In genomic region chr18:67715567-67715966, GRCh38 we compare ENCODE assay signal across 21 cellular contexts.
DNase-seq lines count a peak whose midpoint lies in the region; ATAC-seq, FAIRE-seq and TF ChIP-seq lines count a peak whose summit lies in the region.
"Had no signal": no experiment of that assay in that cellular context is flagged by ENCODE, and none has a peak within 500 bp of the region (broad histone marks: within the 10 kb centered on the region; RNA-seq: fewer than 3 reads in every experiment).

No MANE protein-coding gene starts in this region.

- H4K8ac ChIP-seq in IMR-90 (ENCODE audit: low read depth in 2 of 2, low read length in 2 of 2) = no peak overlapping the region

- H2AFZ ChIP-seq in IMR-90 (replicated peaks; ENCODE audit: low read length, poor library complexity) = no peak overlapping the region

- dilution Hi-C loops in IMR-90 (cut with HindIII; ENCODE audit: low sequenced_read_pairs, unreplicated experiment) = no loop called here

- no peak for TF ChIP-seq POLR2A in IMR-90 (IDR thresholded peaks at IDR 0.05; ENCODE audit: low read depth, low read length)

- no peak overlapping the region for H2AK5ac ChIP-seq in IMR-90 (ENCODE audit: low read depth, low read length)

- H2AK9ac ChIP-seq in IMR-90 (replicated peaks; ENCODE audit: low read depth, low read length, poor library complexity) = no peak overlapping the region

- H2BK5ac ChIP-seq in IMR-90 (ENCODE audit: low read depth, low read length, poor library complexity, severe bottlenecking) = no peak overlapping the region

- no peak overlapping the region for H3K18ac ChIP-seq in IMR-90 (ENCODE audit: low read depth, low read length)

- no peak overlapping the region for H3K56ac ChIP-seq in IMR-90 (ENCODE audit: extremely low read depth, insufficient read depth, low read length)

- H3K4me1 ChIP-seq in IMR-90 (ENCODE audit: control insufficient read depth, insufficient read depth, low read length) = no peaks in the 10 kb centered on the region
- no peaks in the 10 kb centered on the region for H3K4me1 ChIP-seq in Caco-2
- H3K4me1 ChIP-seq: BLaER1 treated with 17β-estradiol and CSF1 and Interleukin-3, amounts not matched to agents 10 nM and 100 nM had no signal

- no peak overlapping the region for H3K27ac ChIP-seq in IMR-90 (ENCODE audit: insufficient read depth, low read length)
- H3K27ac ChIP-seq: BLaER1 treated with 17β-estradiol and CSF1 and Interleukin-3, amounts not matched to agents 10 nM and 100 nM had no signal

- no peak overlapping the region for H3K27ac Mint-ChIP-seq in Caco-2 (ENCODE audit: unreplicated experiment)
- H3K27ac Mint-ChIP-seq: B cell; CD14-positive monocyte; CD4-positive, alpha-beta T cell; CD8-positive, alpha-beta memory T cell had no signal

- no peaks in the 10 kb centered on the region for H3K9me1 ChIP-seq in IMR-90 (ENCODE audit: insufficient read depth, low read length)

- H3K4me1 Mint-ChIP-seq in Caco-2 (ENCODE audit: low read depth, unreplicated experiment) = no peaks in the 10 kb centered on the region
- H3K4me1 Mint-ChIP-seq: B cell; CD14-positive monocyte; CD8-positive, alpha-beta memory T cell had no signal

- no peak overlapping the region for H3K4me3 ChIP-seq in IMR-90 (ENCODE audit: insufficient read depth, low read depth, low read length)
- no peak overlapping the region for H3K4me3 ChIP-seq in Caco-2 (ENCODE audit: low read depth, low read length)
- H3K4me3 ChIP-seq: BLaER1 treated with 17β-estradiol and CSF1 and Interleukin-3, amounts not matched to agents 10 nM and 100 nM had no signal

- H3K36me3 Mint-ChIP-seq in Caco-2 (ENCODE audit: insufficient read depth, unreplicated experiment) = no peaks in the 10 kb centered on the region
- H3K36me3 Mint-ChIP-seq: CD14-positive monocyte; CD8-positive, alpha-beta memory T cell had no signal

- WGBS in IMR-90 (ENCODE audit: extremely low coverage in 2 of 2, insufficient read length in 1 of 2), 2 experiments = no CpG with 5 or more reads among the region's 2 CpGs

- no peak overlapping the region for H2BK15ac ChIP-seq in IMR-90 (ENCODE audit: low read depth, low read length)

- no peaks in the 10 kb centered on the region for H3K9me3 Mint-ChIP-seq in Caco-2 (ENCODE audit: unreplicated experiment)
- H3K9me3 Mint-ChIP-seq: CD14-positive monocyte; CD4-positive, alpha-beta T cell; CD8-positive, alpha-beta memory T cell had no signal

- CTCF ChIA-PET in IMR-90 (lab: Yijun Ruan, JAX) = interaction anchor here (0.6 kb wide), 1 partner anchor 435 kb away, joined by 3 read pairs; no protein-coding TSS in a partner anchor
- CTCF ChIA-PET in Caco-2 (lab: Charles Lee) = no interaction called here

- no peak for DNase-seq in IMR-90
- no peak for DNase-seq in frontal cortex (ENCODE audit: low spot score in 2 of 2)
- no peak for DNase-seq in Caco-2
- no peak for DNase-seq in sciatic nerve (ENCODE audit: low spot score)
- no peak for DNase-seq in omental fat pad (ENCODE audit: low spot score)
- DNase-seq: 8988T; Calu3; CD4-positive, alpha-beta T cell; CD8-positive, alpha-beta memory T cell; DMS53; DMS79 treated with DMSO at 0.1 percent for 48 hours; GF-D8; GOT3; H7; HCEC 1CT had no signal

- no peak for TF ChIP-seq CTCF in IMR-90 (conservative IDR thresholded peaks at IDR 0.05; ENCODE audit: low read depth, low read length)
- TF ChIP-seq CTCF in Caco-2 (IDR thresholded peaks at IDR 0.05; ENCODE audit: insufficient read depth in 1 of 2, low read depth in 1 of 2, low read length in 1 of 2, severe bottlenecking in 1 of 2, unreplicated experiment in 1 of 2) = no peak
- TF ChIP-seq CTCF in omental fat pad (IDR thresholded peaks at IDR 0.05) = no peak

- H2BK20ac ChIP-seq in IMR-90 (ENCODE audit: low read depth, low read length) = no peak overlapping the region

- H3K4me3 Mint-ChIP-seq in Caco-2 (ENCODE audit: unreplicated experiment) = no peak overlapping the region
- H3K4me3 Mint-ChIP-seq: B cell; CD14-positive monocyte; CD4-positive, alpha-beta T cell; CD8-positive, alpha-beta memory T cell had no signal

- no peak overlapping the region for H3K14ac ChIP-seq in IMR-90 (replicated peaks; ENCODE audit: low read depth, low read length)

- H4K20me1 ChIP-seq in IMR-90 (ENCODE audit: insufficient read depth, low read length) = no peaks in the 10 kb centered on the region
- H4K20me1 ChIP-seq: BLaER1 treated with 17β-estradiol and CSF1 and Interleukin-3, amounts not matched to agents 10 nM and 100 nM had no signal

- H3K23ac ChIP-seq in IMR-90 (ENCODE audit: low read depth, low read length) = no peak overlapping the region

- FAIRE-seq in A204.1 (lab: Jason Lieb, UNC) (peak; percentile 25), frontal cortex (lab: Jason Lieb, UNC) (peak; percentile 6)
- FAIRE-seq: GM12891, GM18507 had no signal

- H3K9ac ChIP-seq in IMR-90 (ENCODE audit: low read depth, low read length) = no peak overlapping the region
- H3K9ac ChIP-seq: BLaER1 treated with 17β-estradiol and CSF1 and Interleukin-3, amounts not matched to agents 10 nM and 100 nM had no signal

- H3K36me3 ChIP-seq in IMR-90 (ENCODE audit: control insufficient read depth, insufficient read depth, low read length) = no peaks in the 10 kb centered on the region
- H3K36me3 ChIP-seq in Caco-2 (ENCODE audit: control insufficient read depth, insufficient read depth, low read length) = no peaks in the 10 kb centered on the region
- H3K36me3 ChIP-seq: BLaER1 treated with 17β-estradiol and CSF1 and Interleukin-3, amounts not matched to agents 10 nM and 100 nM had no signal

- in situ Hi-C loops in IMR-90 (cut with MboI; ENCODE audit: low sequenced_read_pairs) = no loop called here

- no peak overlapping the region for H3K4ac ChIP-seq in IMR-90 (ENCODE audit: low read depth, low read length)

- no peaks in the 10 kb centered on the region for H3K79me1 ChIP-seq in IMR-90 (ENCODE audit: low read depth in 1 of 2, low read length in 2 of 2)

- TF ChIP-seq RAD21 in IMR-90 (IDR thresholded peaks at IDR 0.05; ENCODE audit: low read length) = no peak

- ATAC-seq in IMR-90 (ENCODE audit: low read depth) = no peak
- ATAC-seq in sciatic nerve = no peak
- ATAC-seq in omental fat pad (ENCODE audit: low FRiP score) = no peak

- POLR2A ChIA-PET in IMR-90 (lab: Charles Lee; ENCODE audit: unreplicated experiment) = no interaction called here
- POLR2A ChIA-PET in Caco-2 (lab: Charles Lee) = no interaction called here

- no peaks in the 10 kb centered on the region for H3K27me3 Mint-ChIP-seq in Caco-2 (ENCODE audit: insufficient read depth, unreplicated experiment)
- H3K27me3 Mint-ChIP-seq: B cell; CD4-positive, alpha-beta T cell; CD8-positive, alpha-beta memory T cell had no signal

- no TSS peak for BruUV-seq in IMR-90 (replicated peaks; lab: Mats Ljungman, UMichigan)
- BruUV-seq in Caco-2 (replicated peaks; lab: Mats Ljungman, UMichigan) = no TSS peak

- H3K4me2 ChIP-seq in IMR-90 (ENCODE audit: low read depth, low read length) = no peak overlapping the region
- H3K4me2 ChIP-seq: BLaER1 treated with 17β-estradiol and CSF1 and Interleukin-3, amounts not matched to agents 10 nM and 100 nM had no signal

- H2BK120ac ChIP-seq in IMR-90 (ENCODE audit: low read depth, low read length) = no peak overlapping the region

- H3K9me3 ChIP-seq in IMR-90 (ENCODE audit: control insufficient read depth, insufficient read depth, low read length) = no peaks in the 10 kb centered on the region
- no peaks in the 10 kb centered on the region for H3K9me3 ChIP-seq in Caco-2
- H3K9me3 ChIP-seq: BLaER1 treated with 17β-estradiol and CSF1 and Interleukin-3, amounts not matched to agents 10 nM and 100 nM had no signal

- intact Hi-C loops in IMR-90 (cut with micrococcal nuclease) (no loop called here), Caco-2 (cut with micrococcal nuclease; ENCODE audit: unreplicated experiment) (no loop called here), sciatic nerve (cut with DNase I) (no loop called here)

- no peak overlapping the region for H4K5ac ChIP-seq in IMR-90 (ENCODE audit: low read depth, low read length)

- H4K91ac ChIP-seq in IMR-90 (ENCODE audit: insufficient read depth, low read depth, low read length) = no peak overlapping the region

- H3K27me3 ChIP-seq in IMR-90 (ENCODE audit: control insufficient read depth, insufficient read depth, low read length) = no peaks in the 10 kb centered on the region
- H3K27me3 ChIP-seq in Caco-2 (replicated peaks; ENCODE audit: control insufficient read depth, insufficient read depth, low read length) = no peaks in the 10 kb centered on the region
- H3K27me3 ChIP-seq: BLaER1 treated with 17β-estradiol and CSF1 and Interleukin-3, amounts not matched to agents 10 nM and 100 nM had no signal

TF ChIP-seq in IMR-90, 13 proteins besides CTCF, POLR2A, EP300 and RAD21:
- peak; percentile 99 for TF ChIP-seq MAFK (IDR thresholded peaks at IDR 0.05; ENCODE audit: low read depth, low read length)
- no peak for TF ChIP-seq MAZ (IDR thresholded peaks at IDR 0.05; ENCODE audit: borderline replicate concordance, low read depth, low read length)
